Comparison of ENCODE assay signal across 3 cellular contexts in genomic region chr5:126650463-126650862, GRCh38.
A peak's percentile ranks its signal among the peaks of the same experiment; 100 is the strongest.
TF ChIP-seq lines count a peak whose summit lies in the region.

No MANE protein-coding gene starts in this region.

TF ChIP-seq in K562, 482 proteins besides CTCF, POLR2A, EP300 and RAD21:
- 0 out of 2 replicates have a peak, but pooled peaks have one; percentile 10 for TF ChIP-seq CEBPB (tag; IDR thresholded peaks at IDR 0.05)
- TF ChIP-seq TSC22D4 (tag; IDR thresholded peaks at IDR 0.05) = no peak

TF ChIP-seq in HepG2, 621 proteins besides CTCF, POLR2A, EP300 and RAD21 (continues in another document):
- TF ChIP-seq ZNF484 (CRISPR knock-in tag; IDR thresholded peaks at IDR 0.05; ENCODE audit: borderline replicate concordance, low read depth) (no peak), XRCC5 (optimal IDR thresholded peaks at IDR 0.05; ENCODE audit: low read length) (no peak), RARG (CRISPR knock-in tag; IDR thresholded peaks at IDR 0.05; ENCODE audit: low read depth) (no peak), SOX5 (CRISPR knock-in tag; IDR thresholded peaks at IDR 0.05; ENCODE audit: borderline replicate concordance) (peak; percentile 74; the same call in 1 of the 2 replicates), RFXAP (CRISPR knock-in tag; IDR thresholded peaks at IDR 0.05; ENCODE audit: borderline replicate concordance) (peak; percentile 28; the same call in 1 of the 2 replicates), XBP1 (CRISPR knock-in tag; IDR thresholded peaks at IDR 0.05) (no peak), FOXP4 (CRISPR knock-in tag; IDR thresholded peaks at IDR 0.05) (peak; percentile 40), NFE2L1 (CRISPR knock-in tag; IDR thresholded peaks at IDR 0.05; ENCODE audit: borderline replicate concordance) (no peak), CEBPZ (IDR thresholded peaks at IDR 0.05; ENCODE audit: low read length) (no peak), CREB1 (IDR thresholded peaks at IDR 0.05) (no peak), CREB1 (CRISPR knock-in tag; IDR thresholded peaks at IDR 0.05) (peak; percentile 56; the same call in 1 of the 2 replicates), MTERF4 (CRISPR knock-in tag; IDR thresholded peaks at IDR 0.05) (no peak), KLF11 (CRISPR knock-in tag; IDR thresholded peaks at IDR 0.05) (no peak), ZNF362 (CRISPR knock-in tag; IDR thresholded peaks at IDR 0.05; ENCODE audit: borderline replicate concordance) (peak; percentile 35; the same call in 1 of the 2 replicates), DR1 (CRISPR knock-in tag; IDR thresholded peaks at IDR 0.05) (no peak), CEBPB (IDR thresholded peaks at IDR 0.05; ENCODE audit: borderline replicate concordance, low read depth, low read length) (peak; percentile 59; the same call in 1 of the 2 replicates), ZBTB25 (CRISPR knock-in tag; IDR thresholded peaks at IDR 0.05) (peak; percentile 59; the same call in 1 of the 2 replicates), ZNF225 (CRISPR knock-in tag; IDR thresholded peaks at IDR 0.05) (no peak), NCOR1 (IDR thresholded peaks at IDR 0.05; ENCODE audit: borderline replicate concordance, low read length) (peak; percentile 61; the same call in 1 of the 2 replicates), KMT2B (CRISPR knock-in tag; IDR thresholded peaks at IDR 0.05) (no peak), ZNF460 (CRISPR knock-in tag; IDR thresholded peaks at IDR 0.05; ENCODE audit: borderline replicate concordance) (no peak), NONO (IDR thresholded peaks at IDR 0.05) (no peak), NONO (CRISPR knock-in tag; conservative IDR thresholded peaks at IDR 0.05) (no peak)

TF ChIP-seq in GM12891, 5 proteins besides CTCF, POLR2A, EP300 and RAD21:
- TF ChIP-seq POLR2AphosphoS5 (IDR thresholded peaks at IDR 0.05; ENCODE audit: low read depth, low read length) (no peak), PAX5 (IDR thresholded peaks at IDR 0.05; ENCODE audit: insufficient read depth, low read length, severe bottlenecking) (no peak), SPI1 (IDR thresholded peaks at IDR 0.05; ENCODE audit: low read depth, low read length) (no peak), TAF1 (IDR thresholded peaks at IDR 0.05; ENCODE audit: low read depth, low read length) (no peak), POU2F2 (IDR thresholded peaks at IDR 0.05; ENCODE audit: low read depth, low read length) (no peak)
